1 cellular context compared by ENCODE assay signal in the genomic region with DNA sequence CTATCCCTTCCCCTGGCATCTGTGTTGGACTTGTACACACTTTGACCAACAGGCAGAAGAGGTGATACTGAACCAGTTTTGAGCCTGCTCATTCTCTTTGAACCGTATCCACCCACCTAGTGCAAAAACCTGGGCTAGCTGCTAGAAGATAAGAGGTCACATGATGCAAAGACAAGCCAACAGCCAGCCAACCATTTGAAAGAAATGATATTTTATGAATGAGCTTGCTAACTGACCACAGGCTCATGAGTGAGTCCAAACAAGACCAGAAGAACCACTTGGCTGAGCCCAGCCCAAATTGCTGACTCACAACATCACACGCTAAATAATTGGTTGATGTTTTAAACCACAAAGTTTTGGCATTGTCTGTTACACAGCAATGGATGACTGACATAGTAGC.
TF ChIP-seq lines count a peak whose summit lies in the region.

No MANE protein-coding gene starts in this region.

TF ChIP-seq in K562, 482 proteins besides CTCF, POLR2A, EP300 and RAD21 (continued from another document and continues in another):
- TF ChIP-seq, protein P1, sequence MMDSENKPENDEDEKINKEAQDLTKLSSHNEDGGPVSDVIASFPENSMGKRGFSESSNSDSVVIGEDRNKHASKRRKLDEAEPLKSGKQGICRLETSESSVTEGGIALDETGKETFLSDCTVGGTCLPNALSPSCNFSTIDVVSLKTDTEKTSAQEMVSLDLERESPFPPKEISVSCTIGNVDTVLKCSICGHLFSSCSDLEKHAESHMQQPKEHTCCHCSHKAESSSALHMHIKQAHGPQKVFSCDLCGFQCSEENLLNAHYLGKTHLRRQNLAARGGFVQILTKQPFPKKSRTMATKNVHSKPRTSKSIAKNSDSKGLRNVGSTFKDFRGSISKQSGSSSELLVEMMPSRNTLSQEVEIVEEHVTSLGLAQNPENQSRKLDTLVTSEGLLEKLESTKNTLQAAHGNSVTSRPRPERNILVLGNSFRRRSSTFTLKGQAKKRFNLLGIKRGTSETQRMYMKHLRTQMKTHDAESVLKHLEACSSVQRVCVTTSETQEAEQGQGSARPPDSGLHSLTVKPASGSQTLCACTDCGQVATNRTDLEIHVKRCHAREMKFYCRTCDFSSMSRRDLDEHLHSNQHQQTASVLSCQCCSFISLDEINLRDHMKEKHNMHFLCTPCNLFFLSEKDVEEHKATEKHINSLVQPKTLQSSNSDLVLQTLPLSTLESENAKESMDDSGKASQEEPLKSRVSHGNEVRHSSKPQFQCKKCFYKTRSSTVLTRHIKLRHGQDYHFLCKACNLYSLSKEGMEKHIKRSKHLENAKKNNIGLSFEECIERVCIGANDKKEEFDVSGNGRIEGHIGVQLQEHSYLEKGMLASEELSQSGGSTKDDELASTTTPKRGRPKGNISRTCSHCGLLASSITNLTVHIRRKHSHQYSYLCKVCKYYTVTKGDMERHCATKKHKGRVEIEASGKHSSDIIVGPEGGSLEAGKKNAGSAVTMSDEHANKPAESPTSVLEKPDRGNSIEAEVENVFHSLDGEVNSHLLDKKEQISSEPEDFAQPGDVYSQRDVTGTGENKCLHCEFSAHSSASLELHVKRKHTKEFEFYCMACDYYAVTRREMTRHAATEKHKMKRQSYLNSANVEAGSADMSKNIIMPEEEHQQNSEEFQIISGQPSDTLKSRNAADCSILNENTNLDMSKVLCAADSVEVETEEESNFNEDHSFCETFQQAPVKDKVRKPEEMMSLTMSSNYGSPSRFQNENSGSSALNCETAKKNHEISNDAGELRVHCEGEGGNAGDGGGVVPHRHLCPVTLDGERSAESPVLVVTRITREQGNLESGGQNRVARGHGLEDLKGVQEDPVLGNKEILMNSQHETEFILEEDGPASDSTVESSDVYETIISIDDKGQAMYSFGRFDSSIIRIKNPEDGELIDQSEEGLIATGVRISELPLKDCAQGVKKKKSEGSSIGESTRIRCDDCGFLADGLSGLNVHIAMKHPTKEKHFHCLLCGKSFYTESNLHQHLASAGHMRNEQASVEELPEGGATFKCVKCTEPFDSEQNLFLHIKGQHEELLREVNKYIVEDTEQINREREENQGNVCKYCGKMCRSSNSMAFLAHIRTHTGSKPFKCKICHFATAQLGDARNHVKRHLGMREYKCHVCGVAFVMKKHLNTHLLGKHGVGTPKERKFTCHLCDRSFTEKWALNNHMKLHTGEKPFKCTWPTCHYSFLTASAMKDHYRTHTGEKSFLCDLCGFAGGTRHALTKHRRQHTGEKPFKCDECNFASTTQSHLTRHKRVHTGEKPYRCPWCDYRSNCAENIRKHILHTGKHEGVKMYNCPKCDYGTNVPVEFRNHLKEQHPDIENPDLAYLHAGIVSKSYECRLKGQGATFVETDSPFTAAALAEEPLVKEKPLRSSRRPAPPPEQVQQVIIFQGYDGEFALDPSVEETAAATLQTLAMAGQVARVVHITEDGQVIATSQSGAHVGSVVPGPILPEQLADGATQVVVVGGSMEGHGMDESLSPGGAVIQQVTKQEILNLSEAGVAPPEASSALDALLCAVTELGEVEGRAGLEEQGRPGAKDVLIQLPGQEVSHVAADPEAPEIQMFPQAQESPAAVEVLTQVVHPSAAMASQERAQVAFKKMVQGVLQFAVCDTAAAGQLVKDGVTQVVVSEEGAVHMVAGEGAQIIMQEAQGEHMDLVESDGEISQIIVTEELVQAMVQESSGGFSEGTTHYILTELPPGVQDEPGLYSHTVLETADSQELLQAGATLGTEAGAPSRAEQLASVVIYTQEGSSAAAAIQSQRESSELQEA (IDR thresholded peaks at IDR 0.05; ENCODE audit: low read depth), result no peak
- TF ChIP-seq DDX20 (tag; IDR thresholded peaks at IDR 0.05; ENCODE audit: low read depth) (no peak), POLR2H (tag; IDR thresholded peaks at IDR 0.05; ENCODE audit: low read depth) (no peak), HLTF (IDR thresholded peaks at IDR 0.05) (no peak), NFE2L1 (tag; IDR thresholded peaks at IDR 0.05; ENCODE audit: borderline replicate concordance, low read depth) (peak; percentile 20; the same call in 1 of the 2 replicates), FIP1L1 (IDR thresholded peaks at IDR 0.05; ENCODE audit: low read depth, low read length, poor library complexity, severe bottlenecking) (no peak), STAG1 (CRISPR knock-in tag; IDR thresholded peaks at IDR 0.05; ENCODE audit: borderline replicate concordance) (no peak), ZFP36 (IDR thresholded peaks at IDR 0.05; ENCODE audit: low read depth, low read length, partially characterized antibody) (no peak), BACH1 (tag; IDR thresholded peaks at IDR 0.05) (peak; percentile 60; the same call in 1 of the 2 replicates), CREB1 (IDR thresholded peaks at IDR 0.05) (no peak), CREB1 (CRISPR knock-in tag; IDR thresholded peaks at IDR 0.05) (no peak), ELF2 (CRISPR knock-in tag; IDR thresholded peaks at IDR 0.05) (no peak), ZNF354B (CRISPR knock-in tag; IDR thresholded peaks at IDR 0.05) (no peak), COPS2 (conservative IDR thresholded peaks at IDR 0.05) (no peak), ASH1L (IDR thresholded peaks at IDR 0.05; ENCODE audit: borderline replicate concordance, low read depth, partially characterized antibody) (no peak), USF2 (CRISPR knock-in tag; IDR thresholded peaks at IDR 0.05) (peak; percentile 83), BRF1 (IDR thresholded peaks at IDR 0.05; ENCODE audit: borderline replicate concordance, extremely low read depth, insufficient read length) (no peak), NFIX (CRISPR knock-in tag; IDR thresholded peaks at IDR 0.05; ENCODE audit: low read depth) (no peak), ZNF77 (CRISPR knock-in tag; IDR thresholded peaks at IDR 0.05) (no peak), CBFB (CRISPR knock-in tag; IDR thresholded peaks at IDR 0.05) (no peak), NR2C1 (IDR thresholded peaks at IDR 0.05) (no peak), NR2C1 (tag; IDR thresholded peaks at IDR 0.05) (peak; percentile 44; the same call in 1 of the 2 replicates), FOXM1 (IDR thresholded peaks at IDR 0.05; ENCODE audit: low read depth) (peak; percentile 39; the same call in 1 of the 2 replicates), FOXM1 (CRISPR knock-in tag; IDR thresholded peaks at IDR 0.05; ENCODE audit: low read depth) (no peak), CAMTA2 (CRISPR knock-in tag; conservative IDR thresholded peaks at IDR 0.05) (no peak), CBX1 (IDR thresholded peaks at IDR 0.05; ENCODE audit: low read depth) (no peak), SMAD4 (CRISPR knock-in tag; conservative IDR thresholded peaks at IDR 0.05) (no peak), BRD9 (IDR thresholded peaks at IDR 0.05; ENCODE audit: low read depth, partially characterized antibody) (no peak), REST (CRISPR knock-in tag; IDR thresholded peaks at IDR 0.05; ENCODE audit: low read depth) (no peak), NCOR1 (IDR thresholded peaks at IDR 0.05) (no peak), MAFF (IDR thresholded peaks at IDR 0.05; ENCODE audit: low read length) (peak; percentile 50; the same call in 1 of the 2 replicates), ZBTB7A (IDR thresholded peaks at IDR 0.05; ENCODE audit: borderline replicate concordance, control insufficient read depth, low read depth, low read length) (no peak), ATF1 (CRISPR knock-in tag; IDR thresholded peaks at IDR 0.05) (no peak), ATF1 (tag; IDR thresholded peaks at IDR 0.05) (no peak), HNRNPK (IDR thresholded peaks at IDR 0.05; ENCODE audit: low read depth, low read length, poor library complexity, severe bottlenecking) (no peak), NEUROD1 (IDR thresholded peaks at IDR 0.05; ENCODE audit: borderline replicate concordance, low read depth, low read length, partially characterized antibody) (no peak), ZNF740 (CRISPR knock-in tag; IDR thresholded peaks at IDR 0.05) (no peak), ZNF740 (tag; IDR thresholded peaks at IDR 0.05) (no peak), LEF1 (IDR thresholded peaks at IDR 0.05) (no peak), CEBPG (CRISPR knock-in tag; IDR thresholded peaks at IDR 0.05) (no peak), CEBPG (tag; conservative IDR thresholded peaks at IDR 0.05 in 1 of 2, IDR thresholded peaks at IDR 0.05 in 1 of 2) (no peak), TOE1 (IDR thresholded peaks at IDR 0.05; ENCODE audit: borderline replicate concordance) (peak; percentile 87), TOE1 (CRISPR knock-in tag; IDR thresholded peaks at IDR 0.05; ENCODE audit: borderline replicate concordance, low read depth) (no peak), ZHX1 (conservative IDR thresholded peaks at IDR 0.05; ENCODE audit: low read length) (no peak), ZBTB33 (CRISPR knock-in tag; IDR thresholded peaks at IDR 0.05) (no peak), GATAD2A (IDR thresholded peaks at IDR 0.05) (no peak), NR4A1 (CRISPR knock-in tag; IDR thresholded peaks at IDR 0.05) (no peak), NR4A1 (tag; IDR thresholded peaks at IDR 0.05) (no peak), ZNF785 (CRISPR knock-in tag; IDR thresholded peaks at IDR 0.05) (no peak), TAF15 (IDR thresholded peaks at IDR 0.05; ENCODE audit: low read depth, low read length) (no peak)
- TF ChIP-seq, protein P2, sequence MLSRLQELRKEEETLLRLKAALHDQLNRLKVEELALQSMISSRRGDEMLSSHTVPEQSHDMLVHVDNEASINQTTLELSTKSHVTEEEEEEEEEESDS (CRISPR knock-in tag; IDR thresholded peaks at IDR 0.05), result no peak
